30 cellular contexts compared by ENCODE assay signal in genomic region chr15:80921736-80922135, GRCh38.
"Had no signal": no experiment of that assay in that cellular context is flagged by ENCODE, and none has a peak within 500 bp of the region (broad histone marks: within the 10 kb centered on the region; RNA-seq: fewer than 3 reads in every experiment).

No MANE protein-coding gene starts in this region.

- H3K36me3 Mint-ChIP-seq: natural killer cell treated with Interleukin-12 subunit alpha and Interleukin-12 subunit beta and Interleukin-15 and Interleukin-18, amount 100 ng/mL, for 72 hours had no signal

- H3K4me1 Mint-ChIP-seq: stimulated activated memory B cell treated with anti-CD40 and anti-IgM and Interleukin-4, amounts not matched to agents 10 μg/mL and 1 μg/mL and 100 μg/mL, for 72 hours had no signal

- H3K4me3 ChIP-seq: ovary, psoas muscle, right lobe of liver, sigmoid colon, suprapubic skin, testis, tibial artery, transverse colon, upper lobe of right lung, uterus had no signal

- H3K27me3 ChIP-seq: ovary, right lobe of liver, sigmoid colon, suprapubic skin, testis, tibial artery, transverse colon, upper lobe of right lung, uterus had no signal

- H3K36me3 ChIP-seq: ovary, right lobe of liver, sigmoid colon, suprapubic skin, transverse colon, uterus had no signal

- H3K4me3 Mint-ChIP-seq: naive thymus-derived CD8-positive, alpha-beta T cell; nephron progenitor cell; neural crest cell; stimulated activated memory B cell treated with anti-CD40 and anti-IgM and Interleukin-4, amounts not matched to agents 10 μg/mL and 1 μg/mL and 100 μg/mL, for 72 hours; stimulated activated naive CD8-positive, alpha-beta T cell treated with anti-CD3 and anti-CD28 coated beads, Interleukin-15, amount 100 ng/mL, for 72 hours; type B pancreatic cell had no signal

- H3K27me3 Mint-ChIP-seq: naive thymus-derived CD8-positive, alpha-beta T cell; natural killer cell treated with Interleukin-12 subunit alpha and Interleukin-12 subunit beta and Interleukin-15 and Interleukin-18, amount 100 ng/mL, for 72 hours; stimulated activated memory B cell treated with anti-CD40 and anti-IgM and Interleukin-4, amounts not matched to agents 10 μg/mL and 1 μg/mL and 100 μg/mL, for 72 hours; stimulated activated naive CD8-positive, alpha-beta T cell treated with anti-CD3 and anti-CD28 coated beads, Interleukin-15, amount 100 ng/mL, for 72 hours; type B pancreatic cell had no signal

- H3K27ac Mint-ChIP-seq: natural killer cell treated with Interleukin-12 subunit alpha and Interleukin-12 subunit beta and Interleukin-15 and Interleukin-18, amount 100 ng/mL, for 72 hours; nephron progenitor cell; progenitor cell of endocrine pancreas; stimulated activated memory B cell treated with anti-CD40 and anti-IgM and Interleukin-4, amounts not matched to agents 10 μg/mL and 1 μg/mL and 100 μg/mL, for 72 hours; type B pancreatic cell had no signal

- H3K9me3 Mint-ChIP-seq: naive thymus-derived CD8-positive, alpha-beta T cell; natural killer cell treated with Interleukin-12 subunit alpha and Interleukin-12 subunit beta and Interleukin-15 and Interleukin-18, amount 100 ng/mL, for 72 hours; nephron progenitor cell; neural crest cell; stimulated activated memory B cell treated with anti-CD40 and anti-IgM and Interleukin-4, amounts not matched to agents 10 μg/mL and 1 μg/mL and 100 μg/mL, for 72 hours; stimulated activated naive CD8-positive, alpha-beta T cell treated with anti-CD3 and anti-CD28 coated beads, Interleukin-15, amount 100 ng/mL, for 72 hours; type B pancreatic cell had no signal

- H2AFZ ChIP-seq: parathyroid adenoma had no signal

- DNase-seq: naive thymus-derived CD8-positive, alpha-beta T cell; nephron progenitor cell; occipital lobe; ovary; psoas muscle; right cardiac atrium; right lobe of liver; sigmoid colon; small intestine; stimulated activated CD4-positive, alpha-beta T cell treated with anti-CD3 and anti-CD28 coated beads, Interleukin-12 subunit alpha, Interleukin-12 subunit beta, amount 100 ng/mL, for 4 hours; stimulated activated CD4-positive, alpha-beta T cell treated with anti-CD3 and anti-CD28 coated beads, Interleukin-1b, Interleukin-23, amount 100 ng/mL, for 48 hours; stimulated activated CD4-positive, alpha-beta T cell treated with anti-CD3 and anti-CD28 coated beads, Interleukin-4, amount 100 ng/mL, for 1 hour; stimulated activated CD4-positive, alpha-beta T cell treated with anti-CD3 and anti-CD28 coated beads, Interleukin-4, amount 100 ng/mL, for 4 hours; stimulated activated CD8-positive, alpha-beta memory T cell treated with anti-CD3 and anti-CD28 coated beads, Interleukin-4, amount 100 ng/mL, for 48 hours; stimulated activated naive CD4-positive, alpha-beta T cell; stimulated activated naive CD8-positive, alpha-beta T cell treated with anti-CD3 and anti-CD28 coated beads, Interleukin-15, amount 100 ng/mL, for 72 hours; stimulated activated naive CD8-positive, alpha-beta T cell treated with anti-CD3 and anti-CD28 coated beads, Interleukin-15, Interleukin-2, amounts not matched to agents 100 U/mL and 50 U/mL, for 24 hours; substantia nigra; testis; tibial artery; transverse colon; upper lobe of right lung; uterus had no signal

- H3K9ac ChIP-seq: parathyroid adenoma had no signal

- H3K27ac ChIP-seq: ovary, parathyroid adenoma, psoas muscle, right lobe of liver, sigmoid colon, suprapubic skin, testis, tibial artery, transverse colon, upper lobe of right lung, uterus had no signal

- ATAC-seq: naive thymus-derived CD8-positive, alpha-beta T cell; natural killer cell treated with Interleukin-12 subunit alpha and Interleukin-12 subunit beta and Interleukin-15 and Interleukin-18, amount 100 ng/mL, for 72 hours; psoas muscle; right cardiac atrium; right lobe of liver; stimulated activated memory B cell treated with anti-CD40 and anti-IgM and Interleukin-4, amounts not matched to agents 10 μg/mL and 1 μg/mL and 100 μg/mL, for 72 hours; stimulated activated naive CD8-positive, alpha-beta T cell treated with anti-CD3 and anti-CD28 coated beads, Interleukin-15, amount 100 ng/mL, for 72 hours; stimulated activated naive CD8-positive, alpha-beta T cell treated with anti-CD3 and anti-CD28 coated beads, Interleukin-15, Interleukin-2, amounts not matched to agents 100 U/mL and 50 U/mL, for 24 hours; upper lobe of right lung had no signal

- H3K9me3 ChIP-seq: ovary, psoas muscle, right lobe of liver, sigmoid colon, suprapubic skin, testis, tibial artery, transverse colon, upper lobe of right lung, uterus had no signal

- H3K4me1 ChIP-seq: parathyroid adenoma, psoas muscle, right lobe of liver, sigmoid colon, suprapubic skin, transverse colon, upper lobe of right lung, uterus had no signal
